Comparison of ENCODE assay signal across 21 cellular contexts in the genomic region with DNA sequence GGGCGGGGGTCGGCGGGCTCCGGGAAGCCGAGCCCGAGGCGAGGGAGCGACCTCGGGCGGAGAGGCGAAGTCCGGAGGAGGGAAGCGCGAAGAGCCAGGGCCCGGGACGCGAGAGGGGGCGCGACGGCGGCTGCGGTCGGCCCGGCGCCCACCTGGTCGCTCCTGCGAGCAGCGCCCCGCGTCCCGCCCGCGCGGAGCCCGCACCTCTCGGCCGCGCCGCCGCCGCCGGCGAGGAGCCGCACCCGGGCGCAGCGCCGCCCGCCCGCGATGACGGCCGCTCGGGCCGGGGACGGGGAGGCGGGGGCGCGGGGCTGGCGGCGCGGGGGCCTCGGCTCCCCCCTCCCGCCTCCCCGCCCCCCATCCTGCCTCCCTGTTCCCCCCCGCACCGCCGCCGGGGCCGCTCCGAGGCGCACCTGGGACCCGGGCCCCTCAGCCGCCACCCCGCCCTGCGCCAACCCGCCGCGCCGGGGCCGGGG. TPM values are rescaled to one million over a fixed set of nuclear protein-coding genes. Genes with fewer than 3 reads are reported as not detected.
A peak's percentile ranks its signal among the peaks of the same experiment; 100 is the strongest.
DNase-seq lines count a peak whose midpoint lies in the region; ATAC-seq and TF ChIP-seq lines count a peak whose summit lies in the region.
"Had no signal": no experiment of that assay in that cellular context is flagged by ENCODE, and none has a peak within 500 bp of the region (broad histone marks: within the 10 kb centered on the region; RNA-seq: fewer than 3 reads in every experiment).

No MANE protein-coding gene starts in this region.

- TF ChIP-seq POLR2A in stomach (IDR thresholded peaks at IDR 0.05) = no peak

- no peak for TF ChIP-seq RAD21 in SK-N-SH (IDR thresholded peaks at IDR 0.05; ENCODE audit: low read length)

- H3K36me3 ChIP-seq in SK-N-SH (replicated peaks in 1 of 2; ENCODE audit: control insufficient read depth in 1 of 2, insufficient read depth in 2 of 2, low read length in 1 of 2) = no peaks in the 10 kb centered on the region
- H3K36me3 ChIP-seq in Panc1 (ENCODE audit: control insufficient read depth, insufficient read depth, low read length) = no peaks in the 10 kb centered on the region
- H3K36me3 ChIP-seq in iPS-20b (ENCODE audit: insufficient read depth, low read depth, low read length) = no peaks in the 10 kb centered on the region
- no peaks in the 10 kb centered on the region for H3K36me3 ChIP-seq in stomach

- H3K9ac ChIP-seq in SK-N-SH (no peak overlapping the region), iPS-20b (ENCODE audit: low read depth, low read length) (no peak overlapping the region)

- H3K4me1 Mint-ChIP-seq in activated CD4-positive, alpha-beta T cell treated with anti-CD3 and anti-CD28 coated beads for 36 hours = peaks cover 13% of the 10 kb centered on the region

- peak; percentile 74 for DNase-seq in SK-N-SH
- DNase-seq in Panc1 (ENCODE audit: low read depth, low spot score) = no peak
- no peak for DNase-seq in stomach
- no peak for DNase-seq in activated CD4-positive, alpha-beta T cell treated with anti-CD3 and anti-CD28 coated beads for 36 hours
- DNase-seq in NCI-H1092 (lab: John Stamatoyannopoulos, UW) = no peak
- no peak for DNase-seq in kidney tubule cell (ENCODE audit: low spot score)
- DNase-seq: ACHN; activated CD4-positive, alpha-beta T cell treated with anti-CD3 and anti-CD28 coated beads, Interleukin-2, amount 10 ng/mL, durations not matched to agents 7 days and 5 days; Calu3; foreskin melanocyte; left colon; NCI-H1048; substantia nigra had no signal

- TF ChIP-seq CTCF in SK-N-SH (IDR thresholded peaks at IDR 0.05) (no peak), Panc1 (IDR thresholded peaks at IDR 0.05) (no peak), stomach (IDR thresholded peaks at IDR 0.05) (no peak)

- no peaks in the 10 kb centered on the region for H4K20me1 ChIP-seq in SK-N-SH (ENCODE audit: insufficient read depth)

- H3K27ac Mint-ChIP-seq in activated CD4-positive, alpha-beta T cell treated with anti-CD3 and anti-CD28 coated beads for 36 hours = no peak overlapping the region
- H3K27ac Mint-ChIP-seq: activated T-helper 1 cell treated with anti-CD3 and anti-CD28 coated beads, Interleukin-12 subunit alpha, Interleukin-12 subunit beta, Interleukin-2, Interleukin-4 antibody, amounts not matched to agents 30 ng/mL and 10 ng/mL and 1 ng/mL, durations not matched to agents 14 hours and 24 hours and 36 hours; natural killer cell treated with Interleukin-12 subunit alpha and Interleukin-12 subunit beta and Interleukin-15 and Interleukin-18, amount 100 ng/mL, for 72 hours had no signal

- H3K4me3 ChIP-seq in SK-N-SH (ENCODE audit: low read depth in 2 of 2, low read length in 1 of 2) = no peak overlapping the region; a peak in 1 of 4 replicates
- H3K4me3 ChIP-seq in Panc1 (ENCODE audit: low read depth in 2 of 2, low read length in 2 of 2) = peak overlapping the region; percentile 19 to 30; a peak in 3 of 4 replicates
- peak overlapping the region; percentile 18; the same call in 1 of the 2 replicates for H3K4me3 ChIP-seq in iPS-20b (ENCODE audit: low read length)
- H3K4me3 ChIP-seq in stomach = peak overlapping the region; percentile 2 to 43 (median 31)

- H2AFZ ChIP-seq in SK-N-SH (ENCODE audit: low read depth) = no peak overlapping the region

- peaks cover 48% of the 10 kb centered on the region for H3K27me3 ChIP-seq in SK-N-SH (ENCODE audit: insufficient read depth)
- H3K27me3 ChIP-seq in Panc1 (ENCODE audit: control insufficient read depth, insufficient read depth, low read length) = no peaks in the 10 kb centered on the region; the same call in 1 of the 2 replicates
- peaks cover 70% of the 10 kb centered on the region for H3K27me3 ChIP-seq in iPS-20b (ENCODE audit: insufficient read depth, low read length)
- peaks cover 30 to 80% (median 56%) of the 10 kb centered on the region in 3 donors for H3K27me3 ChIP-seq in stomach

- no peaks in the 10 kb centered on the region for H3F3A ChIP-seq in SK-N-SH (replicated peaks; ENCODE audit: insufficient read depth)

- no peaks in the 10 kb centered on the region for H3K79me2 ChIP-seq in SK-N-SH (ENCODE audit: insufficient read depth)

- WGBS in SK-N-SH (ENCODE audit: low lambda C conversion rate) = 10% methylated on average over 39 of the region's 81 CpGs
- 0 to 1% (median 1%) methylated on average over 8 to 77 of the region's 81 CpGs; no CpG with 5 or more reads in 1 of the 5 donors for WGBS in stomach, 5 donors

- H3K9me3 ChIP-seq in SK-N-SH = no peaks in the 10 kb centered on the region
- no peaks in the 10 kb centered on the region for H3K9me3 ChIP-seq in Panc1 (ENCODE audit: control insufficient read depth, insufficient read depth, low read depth, low read length)
- no peaks in the 10 kb centered on the region for H3K9me3 ChIP-seq in iPS-20b (ENCODE audit: insufficient read depth, low read depth, low read length)
- no peaks in the 10 kb centered on the region for H3K9me3 ChIP-seq in stomach

- no peak overlapping the region for H3K4me2 ChIP-seq in SK-N-SH

- CTCF ChIA-PET in SK-N-SH (lab: Yijun Ruan, JAX) (interaction anchor here (1.3 to 2.0 kb wide), 3 partner anchors 32 to 85 kb away, joined by 3 to 13 read pairs (median 5); no protein-coding TSS in a partner anchor), Panc1 (lab: Charles Lee) (interaction anchor here (0.7 kb wide), 1 partner anchor 20 kb away, joined by 5 read pairs; no protein-coding TSS in a partner anchor)
- CTCF ChIA-PET in activated CD4-positive, alpha-beta T cell treated with anti-CD3 and anti-CD28 coated beads for 36 hours (lab: Charles Lee) = no interaction called here

- TF ChIP-seq EP300 in SK-N-SH (IDR thresholded peaks at IDR 0.05; ENCODE audit: borderline replicate concordance in 1 of 2, low read depth in 1 of 2, low read length in 1 of 2) (no peak), stomach (IDR thresholded peaks at IDR 0.05) (no peak)

- no peaks in the 10 kb centered on the region for H3K9me3 Mint-ChIP-seq in activated CD4-positive, alpha-beta T cell treated with anti-CD3 and anti-CD28 coated beads for 36 hours (ENCODE audit: low read depth)
- H3K9me3 Mint-ChIP-seq: activated CD4-positive, alpha-beta T cell treated with anti-CD3 and anti-CD28 coated beads, Interleukin-2, amount 10 ng/mL, durations not matched to agents 7 days and 5 days; activated T-helper 1 cell treated with anti-CD3 and anti-CD28 coated beads, Interleukin-12 subunit alpha, Interleukin-12 subunit beta, Interleukin-2, Interleukin-4 antibody, amounts not matched to agents 30 ng/mL and 10 ng/mL and 1 ng/mL, durations not matched to agents 14 hours and 24 hours and 36 hours; natural killer cell treated with Interleukin-12 subunit alpha and Interleukin-12 subunit beta and Interleukin-15 and Interleukin-18, amount 100 ng/mL, for 72 hours had no signal

- POLR2A ChIA-PET in SK-N-SH (lab: Yijun Ruan, JAX) = no interaction called here
- POLR2A ChIA-PET in Panc1 (lab: Charles Lee) = no interaction called here
- POLR2A ChIA-PET in activated CD4-positive, alpha-beta T cell treated with anti-CD3 and anti-CD28 coated beads for 36 hours (lab: Charles Lee) = no interaction called here

- H3K27ac ChIP-seq in SK-N-SH (ENCODE audit: low read depth in 2 of 2, low read length in 1 of 2) (no peak overlapping the region), Panc1 (ENCODE audit: low read length) (no peak overlapping the region), iPS-20b (ENCODE audit: low read length) (no peak overlapping the region), stomach (no peak overlapping the region)

- H3K36me3 Mint-ChIP-seq in activated CD4-positive, alpha-beta T cell treated with anti-CD3 and anti-CD28 coated beads for 36 hours (ENCODE audit: low read depth) = peaks cover 3% of the 10 kb centered on the region

- in situ Hi-C loops in Panc1 (cut with HindIII; ENCODE audit: low pct_unique_long_range_greater_than_20kb, low sequenced_read_pairs) = no loop called here

- no peaks in the 10 kb centered on the region; a peak in 1 of 4 replicates for H3K4me1 ChIP-seq in SK-N-SH (ENCODE audit: control insufficient read depth in 1 of 2, insufficient read depth in 2 of 2, low read depth in 1 of 2, low read length in 1 of 2)
- H3K4me1 ChIP-seq in Panc1 (ENCODE audit: control insufficient read depth, insufficient read depth, low read length) = no peaks in the 10 kb centered on the region
- H3K4me1 ChIP-seq in iPS-20b (ENCODE audit: insufficient read depth, low read length) = no peaks in the 10 kb centered on the region
- peaks cover 12 to 24% (median 19%) of the 10 kb centered on the region in 4 donors for H3K4me1 ChIP-seq in stomach

- H3K27me3 Mint-ChIP-seq in activated CD4-positive, alpha-beta T cell treated with anti-CD3 and anti-CD28 coated beads for 36 hours = peaks cover 23% of the 10 kb centered on the region

- H3K4me3 Mint-ChIP-seq in activated CD4-positive, alpha-beta T cell treated with anti-CD3 and anti-CD28 coated beads for 36 hours = no peak overlapping the region
- H3K4me3 Mint-ChIP-seq: activated T-helper 1 cell treated with anti-CD3 and anti-CD28 coated beads, Interleukin-12 subunit alpha, Interleukin-12 subunit beta, Interleukin-2, Interleukin-4 antibody, amounts not matched to agents 30 ng/mL and 10 ng/mL and 1 ng/mL, durations not matched to agents 14 hours and 24 hours and 36 hours had no signal

- ATAC-seq in SK-N-SH treated with all-trans-retinoic acid at 6 μM for 48 hours (no peak), Panc1 (peak; percentile 27; the same call in 1 of the 2 replicates)
- ATAC-seq in activated CD4-positive, alpha-beta T cell treated with anti-CD3 and anti-CD28 coated beads for 36 hours = no peak
- ATAC-seq: HCT116; left colon; natural killer cell treated with Interleukin-12 subunit alpha and Interleukin-12 subunit beta and Interleukin-15 and Interleukin-18, amount 100 ng/mL, for 72 hours had no signal

- no peaks in the 10 kb centered on the region for H3K9me2 ChIP-seq in SK-N-SH

- BruUV-seq in Panc1 (replicated peaks; lab: Mats Ljungman, UMichigan) = no TSS peak

- intact Hi-C loops in Panc1 (cut with micrococcal nuclease; ENCODE audit: unreplicated experiment) = no loop called here
- intact Hi-C loops in stomach (cut with DNase I; ENCODE audit: low total_unique reads) = no loop called here
- intact Hi-C loops in activated CD4-positive, alpha-beta T cell treated with anti-CD3 and anti-CD28 coated beads for 36 hours (cut with DNase I, micrococcal nuclease) = no loop called here

RNA-seq across cellular contexts. Expression of a gene that starts 2.6 kb away (rescaled TPM):
- polyA plus RNA-seq in SK-N-SH (2012; rRNA removed) (not detected in 2 replicates), stomach (1 to 10 TPM in 1 of 3 donors, under 1 TPM in 1, not detected in 1; 0.03 to 2.4 TPM)
- polyA plus RNA-seq in SK-N-SH (2012; cell fraction: cytosol; rRNA removed) = not detected in 2 replicates
- 0.02 and 0.09 TPM in 2 replicates for polyA plus RNA-seq in SK-N-SH (2012; cell fraction: nucleus; rRNA removed)
- total RNA-seq in Panc1 (2021; ENCODE audit: unreplicated experiment) (2.5 TPM), stomach (not detected)
- polyA plus RNA-seq in Panc1 (2012; ENCODE audit: insufficient read length) = 2.0 TPM
- not detected for total RNA-seq in activated CD4-positive, alpha-beta T cell treated with anti-CD3 and anti-CD28 coated beads for 36 hours
- total RNA-seq: activated CD4-positive, alpha-beta T cell treated with anti-CD3 and anti-CD28 coated beads, Interleukin-2, amount 10 ng/mL, durations not matched to agents 7 days and 5 days; activated T-helper 1 cell treated with anti-CD3 and anti-CD28 coated beads, Interleukin-12 subunit alpha, Interleukin-12 subunit beta, Interleukin-2, Interleukin-4 antibody, amounts not matched to agents 30 ng/mL and 10 ng/mL and 1 ng/mL, durations not matched to agents 14 hours and 24 hours and 36 hours; Calu3; HT1080; left colon; natural killer cell treated with Interleukin-12 subunit alpha and Interleukin-12 subunit beta and Interleukin-15 and Interleukin-18, amount 100 ng/mL, for 72 hours; NCI-H460; T-helper 2 cell treated with Interferon-gamma antibody and Interleukin-4, amounts not matched to agents 100 ng/mL and 5 ng/mL, for 36 hours had no signal

RNA-seq across cellular contexts. Expression of a gene that starts 54.3 kb away (rescaled TPM):
- polyA plus RNA-seq in SK-N-SH (2012; rRNA removed) (0.05 and 0.10 TPM in 2 replicates), stomach (not detected)
- not detected in 2 replicates for polyA plus RNA-seq in SK-N-SH (2012; cell fraction: cytosol; rRNA removed)
- polyA plus RNA-seq in SK-N-SH (2012; cell fraction: nucleus; rRNA removed) = 0.11 and 0.31 TPM in 2 replicates
- total RNA-seq in Panc1 (2021; ENCODE audit: unreplicated experiment) (not detected), stomach (not detected)
- 0.70 TPM for polyA plus RNA-seq in Panc1 (2012; ENCODE audit: insufficient read length)
- not detected for total RNA-seq in activated CD4-positive, alpha-beta T cell treated with anti-CD3 and anti-CD28 coated beads for 36 hours
- total RNA-seq: activated CD4-positive, alpha-beta T cell treated with anti-CD3 and anti-CD28 coated beads, Interleukin-2, amount 10 ng/mL, durations not matched to agents 7 days and 5 days; activated T-helper 1 cell treated with anti-CD3 and anti-CD28 coated beads, Interleukin-12 subunit alpha, Interleukin-12 subunit beta, Interleukin-2, Interleukin-4 antibody, amounts not matched to agents 30 ng/mL and 10 ng/mL and 1 ng/mL, durations not matched to agents 14 hours and 24 hours and 36 hours; Calu3; HT1080; left colon; natural killer cell treated with Interleukin-12 subunit alpha and Interleukin-12 subunit beta and Interleukin-15 and Interleukin-18, amount 100 ng/mL, for 72 hours; NCI-H460; T-helper 2 cell treated with Interferon-gamma antibody and Interleukin-4, amounts not matched to agents 100 ng/mL and 5 ng/mL, for 36 hours had no signal

Comparison
In these comparisons a context has a peak if more than half of its experiments do, and no peak if none do; other contexts are left out.
1. H3K4me3 ChIP-seq: peak in Panc1 (2 of 2), iPS-20b (single experiment) and stomach (4 of 4); none in SK-N-SH (0 of 2).